In the genomic region with DNA sequence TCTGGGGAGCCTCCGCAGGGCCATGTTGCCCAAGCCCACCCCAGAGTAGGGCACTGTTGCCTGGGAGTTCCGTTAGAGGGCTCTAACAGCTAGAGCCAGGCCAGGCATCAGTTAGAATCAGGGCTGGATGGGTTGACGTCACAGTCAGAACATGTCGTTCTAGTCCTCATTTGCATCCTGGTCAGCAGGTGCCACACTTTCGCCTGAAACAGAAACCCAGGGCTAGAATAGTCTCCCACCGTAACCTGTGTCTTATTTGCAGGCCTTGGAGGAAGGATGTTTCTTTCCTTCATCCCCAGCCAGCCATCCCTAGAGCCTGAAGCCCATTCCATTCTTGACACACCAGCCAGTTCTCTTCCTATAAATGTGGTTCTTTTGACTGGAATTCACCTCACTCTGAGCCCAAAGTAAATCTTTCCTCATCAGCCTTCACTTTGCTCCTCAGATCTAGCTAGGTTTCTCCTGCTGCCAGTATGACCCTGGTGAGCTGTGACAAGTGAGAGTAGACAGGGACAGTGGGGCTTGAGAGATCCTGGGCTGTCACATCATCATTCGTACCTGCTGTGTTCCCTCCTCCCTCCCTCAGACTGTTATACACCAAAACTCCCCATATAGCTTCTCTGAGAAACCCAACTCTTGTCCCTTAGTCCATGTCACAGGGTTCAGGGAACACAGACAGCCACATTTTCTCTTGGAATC, we compare ENCODE assay signal across 8 cellular contexts. TPM values are rescaled to one million over a fixed set of nuclear protein-coding genes. Genes with fewer than 3 reads are reported as not detected.
A peak's percentile ranks its signal among the peaks of the same experiment; 100 is the strongest.
DNase-seq lines count a peak whose midpoint lies in the region; ATAC-seq and TF ChIP-seq lines count a peak whose summit lies in the region.

No MANE protein-coding gene starts in this region.

- intact Hi-C loops in body of pancreas (cut with DNase I): no loop called here

- H3K27me3 ChIP-seq in body of pancreas: no peaks in the 10 kb centered on the region

- TF ChIP-seq CTCF in body of pancreas (IDR thresholded peaks at IDR 0.05): no peak
- no peak for TF ChIP-seq CTCF in neural crest cell (conservative IDR thresholded peaks at IDR 0.05)

- H3K4me3 Mint-ChIP-seq in activated naive CD4-positive, alpha-beta T cell treated with anti-CD3 and anti-CD28 coated beads, Interleukin-2, amount 50 U/mL, for 24 hours: peak overlapping the region; percentile 12
- no peak overlapping the region for H3K4me3 Mint-ChIP-seq in neural crest cell

- peaks cover 21% of the 10 kb centered on the region for H3K36me3 Mint-ChIP-seq in activated naive CD4-positive, alpha-beta T cell treated with anti-CD3 and anti-CD28 coated beads, Interleukin-2, amount 50 U/mL, for 24 hours
- peaks cover 31% of the 10 kb centered on the region for H3K36me3 Mint-ChIP-seq in neural crest cell (ENCODE audit: low read depth)

- no peak for DNase-seq in activated naive CD4-positive, alpha-beta T cell (lab: John Stamatoyannopoulos, UW)
- DNase-seq in body of pancreas (peak in 2 of 4 donors; percentile 34 to 43), neural crest cell (ENCODE audit: low read depth, low spot score) (no peak), NCI-H82 treated with DMSO at 0.1 percent for 48 hours (lab: John Stamatoyannopoulos, UW; ENCODE audit: unreplicated experiment) (no peak), COR-L47 (lab: John Stamatoyannopoulos, UW) (no peak), NCI-H1694 (lab: John Stamatoyannopoulos, UW) (no peak)

- WGBS in body of pancreas, 2 donors: 76 to 81% methylated on average over 3 to 7 of the region's 7 CpGs

- H3K27ac Mint-ChIP-seq in activated naive CD4-positive, alpha-beta T cell treated with anti-CD3 and anti-CD28 coated beads, Interleukin-2, amount 50 U/mL, for 24 hours: peak overlapping the region; percentile 97
- peak overlapping the region; percentile 19 for H3K27ac Mint-ChIP-seq in neural crest cell (ENCODE audit: unreplicated experiment)

- H3K4me1 Mint-ChIP-seq in activated naive CD4-positive, alpha-beta T cell treated with anti-CD3 and anti-CD28 coated beads, Interleukin-2, amount 50 U/mL, for 24 hours: peaks cover 76% of the 10 kb centered on the region
- H3K4me1 Mint-ChIP-seq in neural crest cell: peaks cover 5% of the 10 kb centered on the region

- peak overlapping the region; percentile 14 to 72 (median 48) for H3K27ac ChIP-seq in body of pancreas

- H3K9me3 ChIP-seq in body of pancreas: no peaks in the 10 kb centered on the region

- TF ChIP-seq POLR2A in body of pancreas (IDR thresholded peaks at IDR 0.05): no peak

- H3K36me3 ChIP-seq in body of pancreas (replicated peaks in 1 of 2; ENCODE audit: insufficient read depth in 1 of 2, low read depth in 2 of 2): peaks cover 19 to 39% of the 10 kb centered on the region in 2 donors

- no peaks in the 10 kb centered on the region for H3K27me3 Mint-ChIP-seq in activated naive CD4-positive, alpha-beta T cell treated with anti-CD3 and anti-CD28 coated beads, Interleukin-2, amount 50 U/mL, for 24 hours
- no peaks in the 10 kb centered on the region for H3K27me3 Mint-ChIP-seq in neural crest cell (ENCODE audit: low read depth)

- peak; percentile 82 for ATAC-seq in HG03159 (IDR thresholded peaks at IDR 0.05; ENCODE audit: unreplicated experiment)
- no peak for ATAC-seq in body of pancreas

- H3K9me3 Mint-ChIP-seq in activated naive CD4-positive, alpha-beta T cell treated with anti-CD3 and anti-CD28 coated beads, Interleukin-2, amount 50 U/mL, for 24 hours: no peaks in the 10 kb centered on the region
- H3K9me3 Mint-ChIP-seq in neural crest cell: no peaks in the 10 kb centered on the region

- H3K4me3 ChIP-seq in body of pancreas: no peak overlapping the region

- peaks cover 20% of the 10 kb centered on the region for H3K4me1 ChIP-seq in body of pancreas

RNA-seq across cellular contexts. Expression of a gene that starts 12.2 kb away (rescaled TPM):
- total RNA-seq in body of pancreas (10 to 100 TPM; 10.6 to 11.2 TPM), neural crest cell (47.3 and 48.5 TPM in 2 replicates)

RNA-seq across cellular contexts. Expression of a gene that starts 33.6 kb away (rescaled TPM):
- total RNA-seq in body of pancreas: 10 to 100 TPM; 76.0 to 87.3 TPM
- 306 and 320 TPM in 2 replicates for total RNA-seq in neural crest cell

RNA-seq across cellular contexts. Expression of a gene that starts 55.9 kb away (rescaled TPM):
- total RNA-seq in body of pancreas (10 to 100 TPM in 1 of 2 donors, 1 to 10 TPM in 1; 7.8 to 17.1 TPM), neural crest cell (2.2 and 3.1 TPM in 2 replicates)
